19 cellular contexts compared by ENCODE assay signal in the genomic region with DNA sequence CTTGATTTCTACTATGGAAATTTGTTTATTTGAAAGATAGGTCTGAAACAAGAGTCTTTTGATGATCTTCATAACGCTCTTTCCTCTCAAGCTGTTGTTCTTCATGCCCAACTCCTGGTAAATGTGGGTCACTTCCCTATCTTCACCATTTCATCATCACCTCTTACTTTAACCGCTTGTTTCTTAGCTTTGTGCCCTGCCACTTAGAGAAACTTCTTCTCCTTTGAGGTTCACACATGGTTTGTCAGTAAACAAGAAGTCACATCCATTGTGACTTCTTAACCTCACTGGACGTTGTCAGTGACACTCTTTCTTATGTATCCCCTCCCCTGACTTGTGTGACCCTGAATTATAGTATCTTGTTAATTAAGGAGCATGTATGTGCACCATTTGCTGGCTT. TPM values are rescaled to one million over a fixed set of nuclear protein-coding genes. Genes with fewer than 3 reads are reported as not detected.
A peak's percentile ranks its signal among the peaks of the same experiment; 100 is the strongest.
DNase-seq lines count a peak whose midpoint lies in the region; ATAC-seq and TF ChIP-seq lines count a peak whose summit lies in the region.
"Had no signal": no experiment of that assay in that cellular context is flagged by ENCODE, and none has a peak within 500 bp of the region (broad histone marks: within the 10 kb centered on the region; RNA-seq: fewer than 3 reads in every experiment).

No MANE protein-coding gene starts in this region.

- H4K91ac ChIP-seq in IMR-90 (ENCODE audit: insufficient read depth, low read depth, low read length), result peak overlapping the region; percentile 46; the same call in 1 of the 2 replicates

- intact Hi-C loops in IMR-90 (cut with micrococcal nuclease), result loop anchor here (1.0 kb wide), 1 partner anchor 16 kb away; no protein-coding TSS in a partner anchor
- intact Hi-C loops in left ventricle myocardium inferior (cut with micrococcal nuclease), result no loop called here
- intact Hi-C loops in testis (cut with DNase I; ENCODE audit: low total_unique reads), result no loop called here
- intact Hi-C loops in head of caudate nucleus (cut with DNase I), result no loop called here

- no peaks in the 10 kb centered on the region for H3K27me3 ChIP-seq in IMR-90 (ENCODE audit: control insufficient read depth, insufficient read depth, low read length)
- H3K27me3 ChIP-seq in left ventricle myocardium inferior (ENCODE audit: low read depth), result no peaks in the 10 kb centered on the region
- no peaks in the 10 kb centered on the region for H3K27me3 ChIP-seq in skeletal muscle satellite cell (ENCODE audit: control insufficient read depth, insufficient read depth, low read length)
- no peaks in the 10 kb centered on the region for H3K27me3 ChIP-seq in testis

- H2BK15ac ChIP-seq in IMR-90 (ENCODE audit: low read depth, low read length), result peak overlapping the region; percentile 72; the same call in 2 of the 3 replicates

- ATAC-seq in IMR-90 (ENCODE audit: low read depth), result no peak
- ATAC-seq: activated CD4-positive, CD25-positive, alpha-beta regulatory T cell treated with anti-CD3 and anti-CD28 coated beads, Interleukin-2, amount 50 U/mL, for 24 hours; T-cell had no signal

- POLR2A ChIA-PET in IMR-90 (lab: Charles Lee; ENCODE audit: unreplicated experiment), result no interaction called here

- no TSS peak for BruUV-seq in IMR-90 (replicated peaks; lab: Mats Ljungman, UMichigan)

- H3K27ac ChIP-seq in IMR-90 (ENCODE audit: insufficient read depth, low read length), result no peak overlapping the region
- H3K27ac ChIP-seq in left ventricle myocardium inferior (replicated peaks), result peak overlapping the region; percentile 50
- H3K27ac ChIP-seq in testis, result no peak overlapping the region
- H3K27ac ChIP-seq: C4-2B had no signal

- no peak for DNase-seq in IMR-90
- DNase-seq in SIG-M5 treated with dmso at 0.1 percent for 504 hours (lab: John Stamatoyannopoulos, UW; ENCODE audit: unreplicated experiment), result peak; percentile 98
- no peak for DNase-seq in left ventricle myocardium inferior
- no peak for DNase-seq in NCI-H748 treated with DMSO at 0.1 percent for 48 hours (lab: John Stamatoyannopoulos, UW)
- DNase-seq in activated CD4-positive, alpha-beta T cell treated with anti-CD3 and anti-CD28 coated beads, Interleukin-2, amount 50 U/mL, for 4 hours, result no peak
- no peak for DNase-seq in testis
- DNase-seq in head of caudate nucleus, result no peak
- DNase-seq: amygdala; stimulated activated CD4-positive, alpha-beta T cell treated with anti-CD3 and anti-CD28 coated beads, Interleukin-4, amount 100 ng/mL, for 1 hour; stimulated activated naive CD4-positive, alpha-beta T cell; T-cell had no signal

- H3K18ac ChIP-seq in IMR-90 (ENCODE audit: low read depth, low read length), result peak overlapping the region; percentile 48; the same call in 1 of the 2 replicates

- no peaks in the 10 kb centered on the region; the same call in 1 of the 2 replicates for H3K9me1 ChIP-seq in IMR-90 (ENCODE audit: insufficient read depth, low read length)

- peak overlapping the region; percentile 47; the same call in 1 of the 2 replicates for H2AK5ac ChIP-seq in IMR-90 (ENCODE audit: low read depth, low read length)

- peak overlapping the region; percentile 70 for H2BK120ac ChIP-seq in IMR-90 (ENCODE audit: low read depth, low read length)

- peak overlapping the region in 1 of 2 experiments; percentile 18; a peak in 1 of 4 replicates for H4K8ac ChIP-seq in IMR-90 (ENCODE audit: low read depth in 2 of 2, low read length in 2 of 2)

- H3K79me1 ChIP-seq in IMR-90 (ENCODE audit: low read depth in 1 of 2, low read length in 2 of 2), result no peaks in the 10 kb centered on the region

- no CpG with 5 or more reads among the region's 3 CpGs for WGBS in IMR-90 (ENCODE audit: extremely low coverage in 2 of 2, insufficient read length in 1 of 2), 2 experiments
- 74 to 77% methylated on average over 3 of the region's 3 CpGs for WGBS in testis, 2 donors

- dilution Hi-C loops in IMR-90 (cut with HindIII; ENCODE audit: low sequenced_read_pairs, unreplicated experiment), result no loop called here

- H3K9ac ChIP-seq in IMR-90 (ENCODE audit: low read depth, low read length) (no peak overlapping the region), skeletal muscle satellite cell (ENCODE audit: low read depth, low read length) (no peak overlapping the region)

- H3K4me3 ChIP-seq in IMR-90 (ENCODE audit: insufficient read depth, low read depth, low read length) (no peak overlapping the region), left ventricle myocardium inferior (no peak overlapping the region), skeletal muscle satellite cell (ENCODE audit: low read length) (no peak overlapping the region), testis (no peak overlapping the region)

- H3K4me1 ChIP-seq in IMR-90 (ENCODE audit: control insufficient read depth, insufficient read depth, low read length), result peaks cover 3% of the 10 kb centered on the region; the same call in 1 of the 2 replicates
- no peaks in the 10 kb centered on the region for H3K4me1 ChIP-seq in left ventricle myocardium inferior
- peaks cover 6% of the 10 kb centered on the region for H3K4me1 ChIP-seq in skeletal muscle satellite cell (ENCODE audit: control insufficient read depth, insufficient read depth, low read length)
- H3K4me1 ChIP-seq in testis, result no peaks in the 10 kb centered on the region

- in situ Hi-C loops in IMR-90 (cut with MboI; ENCODE audit: low sequenced_read_pairs), result no loop called here

- 0 out of 2 replicates have a peak overlapping the region, but pooled peaks have one; percentile 45 for H3K23ac ChIP-seq in IMR-90 (ENCODE audit: low read depth, low read length)

- 0 out of 2 replicates have a peak overlapping the region, but pooled peaks have one; percentile 25 for H3K56ac ChIP-seq in IMR-90 (ENCODE audit: extremely low read depth, insufficient read depth, low read length)

- H2BK5ac ChIP-seq in IMR-90 (ENCODE audit: low read depth, low read length, poor library complexity, severe bottlenecking), result peak overlapping the region; percentile 48

- H3K14ac ChIP-seq in IMR-90 (replicated peaks; ENCODE audit: low read depth, low read length), result peak overlapping the region; percentile 78

- CTCF ChIA-PET in IMR-90 (lab: Yijun Ruan, JAX), result no interaction called here

- H2AFZ ChIP-seq in IMR-90 (replicated peaks; ENCODE audit: low read length, poor library complexity), result no peak overlapping the region

- H3K4me2 ChIP-seq in IMR-90 (ENCODE audit: low read depth, low read length) (no peak overlapping the region), skeletal muscle satellite cell (ENCODE audit: low read length) (peak overlapping the region; percentile 80)

- TF ChIP-seq CTCF in IMR-90 (conservative IDR thresholded peaks at IDR 0.05; ENCODE audit: low read depth, low read length) (no peak), left ventricle myocardium inferior (IDR thresholded peaks at IDR 0.05; ENCODE audit: borderline replicate concordance) (no peak), testis (IDR thresholded peaks at IDR 0.05) (no peak)

- no peak for TF ChIP-seq RAD21 in IMR-90 (IDR thresholded peaks at IDR 0.05; ENCODE audit: low read length)

- peak overlapping the region; percentile 8; the same call in 1 of the 2 replicates for H4K5ac ChIP-seq in IMR-90 (ENCODE audit: low read depth, low read length)

- H2AK9ac ChIP-seq in IMR-90 (replicated peaks; ENCODE audit: low read depth, low read length, poor library complexity), result peak overlapping the region; percentile 16

- TF ChIP-seq POLR2A in IMR-90 (IDR thresholded peaks at IDR 0.05; ENCODE audit: low read depth, low read length) (no peak), testis (IDR thresholded peaks at IDR 0.05) (no peak)

- H3K9me3 ChIP-seq in IMR-90 (ENCODE audit: control insufficient read depth, insufficient read depth, low read length), result no peaks in the 10 kb centered on the region
- no peaks in the 10 kb centered on the region for H3K9me3 ChIP-seq in left ventricle myocardium inferior (replicated peaks)
- no peaks in the 10 kb centered on the region for H3K9me3 ChIP-seq in skeletal muscle satellite cell (replicated peaks; ENCODE audit: low read length)
- no peaks in the 10 kb centered on the region for H3K9me3 ChIP-seq in testis

- H3K36me3 ChIP-seq in IMR-90 (ENCODE audit: control insufficient read depth, insufficient read depth, low read length) (no peaks in the 10 kb centered on the region), left ventricle myocardium inferior (no peaks in the 10 kb centered on the region), skeletal muscle satellite cell (ENCODE audit: insufficient read depth, low read length) (no peaks in the 10 kb centered on the region), testis (ENCODE audit: low read depth, missing control alignments) (no peaks in the 10 kb centered on the region)

- H3K4ac ChIP-seq in IMR-90 (ENCODE audit: low read depth, low read length), result peak overlapping the region; percentile 41; the same call in 1 of the 2 replicates

- peak overlapping the region; percentile 91 for H2BK20ac ChIP-seq in IMR-90 (ENCODE audit: low read depth, low read length)

- no peaks in the 10 kb centered on the region for H4K20me1 ChIP-seq in IMR-90 (ENCODE audit: insufficient read depth, low read length)

TF ChIP-seq in IMR-90, 13 proteins besides CTCF, POLR2A, EP300 and RAD21 (continues in another document):
- TF ChIP-seq CHD1 (IDR thresholded peaks at IDR 0.05; ENCODE audit: low read depth, low read length) (no peak), RCOR1 (IDR thresholded peaks at IDR 0.05; ENCODE audit: insufficient replicate concordance, low read length) (no peak)

RNA-seq across cellular contexts. Expression of gene P2RY13, which starts 16.9 kb away (rescaled TPM):
- total RNA-seq in IMR-90 (2012; rRNA removed) (not detected in 2 replicates), left ventricle myocardium inferior (0.96 TPM), testis (under 1 TPM in 1 of 2 donors, not detected in 1; 0.31 TPM)
- polyA plus RNA-seq in IMR-90 (2012; rRNA removed) (not detected in 2 replicates), testis (ENCODE audit: insufficient read depth, low read depth, low replicate concordance) (1.7 TPM)
- not detected in 2 replicates for polyA plus RNA-seq in IMR-90 (2012; cell fraction: cytosol; rRNA removed)
- polyA plus RNA-seq in IMR-90 (2012; cell fraction: nucleus; rRNA removed; ENCODE audit: low replicate concordance), result not detected in 2 replicates
- total RNA-seq in skeletal muscle satellite cell (2012; rRNA removed), result not detected in 2 replicates
- total RNA-seq: fibroblast of villous mesenchyme, LHCN-M2, OCI-LY7, pulmonary artery endothelial cell, T-cell had no signal

RNA-seq across cellular contexts. Expression of gene GPR87, which starts 29.7 kb away (rescaled TPM):
- total RNA-seq in IMR-90 (2012; rRNA removed) (0.28 and 0.36 TPM in 2 replicates), left ventricle myocardium inferior (not detected), testis (not detected)
- polyA plus RNA-seq in IMR-90 (2012; rRNA removed) (0.26 TPM in 2 replicates), testis (ENCODE audit: insufficient read depth, low read depth, low replicate concordance) (not detected)
- 0.05 and 0.06 TPM in 2 replicates for polyA plus RNA-seq in IMR-90 (2012; cell fraction: cytosol; rRNA removed)
- polyA plus RNA-seq in IMR-90 (2012; cell fraction: nucleus; rRNA removed; ENCODE audit: low replicate concordance), result 0.05 and 0.21 TPM in 2 replicates
- total RNA-seq in skeletal muscle satellite cell (2012; rRNA removed), result not detected in 2 replicates
- total RNA-seq: LHCN-M2, mucosa of gallbladder, OCI-LY7, T-cell had no signal

RNA-seq across cellular contexts. Expression of gene P2RY12, which starts 38.3 kb away (rescaled TPM):
- total RNA-seq in IMR-90 (2012; rRNA removed) (not detected in 2 replicates), left ventricle myocardium inferior (0.74 TPM), testis (not detected)
- polyA plus RNA-seq in IMR-90 (2012; rRNA removed) (not detected in 2 replicates), testis (ENCODE audit: insufficient read depth, low read depth, low replicate concordance) (0.47 TPM)
- not detected in 2 replicates for polyA plus RNA-seq in IMR-90 (2012; cell fraction: cytosol; rRNA removed)
- not detected in 2 replicates for polyA plus RNA-seq in IMR-90 (2012; cell fraction: nucleus; rRNA removed; ENCODE audit: low replicate concordance)
- total RNA-seq in skeletal muscle satellite cell (2012; rRNA removed), result 0.22 TPM in 1 of 2 replicates, not detected in the other
- total RNA-seq: LHCN-M2, pulmonary artery endothelial cell had no signal
